In the genomic region with DNA sequence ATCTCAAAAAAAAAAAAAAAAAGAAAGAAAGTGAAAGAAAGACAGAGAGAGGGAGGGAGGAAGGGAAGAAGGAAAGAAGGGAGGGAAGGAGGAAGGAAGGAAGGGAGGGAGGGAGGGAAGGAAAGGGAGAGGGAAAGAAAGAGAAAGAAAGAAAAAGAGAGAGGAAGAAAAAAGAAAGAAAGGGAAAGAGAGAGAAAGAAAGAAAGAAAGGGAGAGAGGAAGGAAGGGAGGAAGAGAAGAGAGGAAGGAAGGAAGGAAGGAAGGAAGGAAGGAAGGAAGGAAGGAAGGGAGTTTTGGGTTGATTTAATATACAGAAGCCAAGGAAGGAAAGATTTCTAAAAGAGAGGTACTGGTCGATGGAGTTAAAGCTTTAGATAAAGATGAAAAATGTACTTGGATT, we compare ENCODE assay signal across 33 cellular contexts. TPM values are rescaled to one million over a fixed set of nuclear protein-coding genes. Genes with fewer than 3 reads are reported as not detected.
"Had no signal": no experiment of that assay in that cellular context is flagged by ENCODE, and none has a peak within 500 bp of the region (broad histone marks: within the 10 kb centered on the region; RNA-seq: fewer than 3 reads in every experiment).

No MANE protein-coding gene starts in this region.

- H3K36me3 Mint-ChIP-seq: brain had no signal

- H3K9me3 ChIP-seq: adrenal gland, ascending aorta, colonic mucosa, esophagus squamous epithelium, gastroesophageal sphincter had no signal

- H3K36me3 ChIP-seq: adrenal gland, ascending aorta, breast epithelium, cardiac muscle cell, colonic mucosa, esophagus squamous epithelium, gastroesophageal sphincter, WERI-Rb-1 had no signal

- H3K4me1 ChIP-seq: ascending aorta, breast epithelium, gastroesophageal sphincter had no signal

- H3K27me3 ChIP-seq: adrenal gland, ascending aorta, breast epithelium, colonic mucosa, esophagus squamous epithelium had no signal

- H3K4me3 ChIP-seq: adrenal gland, ascending aorta, breast epithelium, cardiac muscle cell, colonic mucosa, esophagus squamous epithelium, gastroesophageal sphincter had no signal

- ATAC-seq: activated CD4-positive, CD25-positive, alpha-beta regulatory T cell treated with anti-CD3 and anti-CD28 coated beads, Interleukin-2, amount 50 U/mL, for 24 hours; activated CD8-positive, alpha-beta T cell treated with anti-CD3 and anti-CD28 coated beads for 36 hours; activated naive CD8-positive, alpha-beta T cell treated with anti-CD3 and anti-CD28 coated beads, Interleukin-2, amount 50 U/mL, for 24 hours; activated T-cell treated with anti-CD3 and anti-CD28 coated beads, Interleukin-2, amount 50 U/mL, for 4 hours; gastroesophageal sphincter; T-helper 17 cell had no signal

- H3K9me3 Mint-ChIP-seq: activated naive CD4-positive, alpha-beta T cell treated with anti-CD3 and anti-CD28 coated beads, Interleukin-2, amount 50 U/mL, for 24 hours; activated T-cell treated with anti-CD3 and anti-CD28 coated beads, Interleukin-2, amount 50 U/mL, for 4 hours had no signal

- DNase-seq: activated B cell treated with CpG ODN at 0.5 μM for 24 hours; activated CD4-positive, alpha-beta T cell treated with anti-CD3 and anti-CD28 coated beads for 48 hours; activated CD4-positive, alpha-beta T cell treated with anti-CD3 and anti-CD28 coated beads, Interleukin-2, amount 50 U/mL, for 1 hour; activated CD4-positive, alpha-beta T cell treated with anti-CD3 and anti-CD28 coated beads, Interleukin-2, amount 50 U/mL, for 48 hours; activated CD8-positive, alpha-beta memory T cell treated with anti-CD3 and anti-CD28 coated beads for 24 hours; activated CD8-positive, alpha-beta T cell treated with anti-CD3 and anti-CD28 coated beads for 36 hours; activated effector memory CD4-positive, alpha-beta T cell treated with anti-CD3 and anti-CD28 coated beads, Interleukin-2, amount 50 U/mL, for 16 hours; activated naive CD4-positive, alpha-beta T cell treated with anti-CD3 and anti-CD28 coated beads for 36 hours; activated naive CD8-positive, alpha-beta T cell treated with anti-CD3 and anti-CD28 coated beads for 36 hours; activated naive CD8-positive, alpha-beta T cell treated with anti-CD3 and anti-CD28 coated beads, Interleukin-2, amount 50 U/mL, for 24 hours; activated T-cell treated with anti-CD3 and anti-CD28 coated beads, Interleukin-2, amount 50 U/mL, for 4 hours; adrenal gland; amygdala; central memory CD4-positive, alpha-beta T cell; cerebellar nuclear complex; colonic mucosa; effector CD8-positive, alpha-beta T cell; esophagus squamous epithelium; foreskin melanocyte; T-helper 1 cell; T-helper 17 cell; T1000 had no signal

- H3K27me3 Mint-ChIP-seq: activated B cell treated with CpG ODN at 0.5 μM for 24 hours; activated CD8-positive, alpha-beta T cell treated with anti-CD3 and anti-CD28 coated beads for 36 hours; activated naive CD4-positive, alpha-beta T cell treated with anti-CD3 and anti-CD28 coated beads, Interleukin-2, amount 50 U/mL, for 24 hours; activated naive CD8-positive, alpha-beta T cell treated with anti-CD3 and anti-CD28 coated beads for 36 hours; activated naive CD8-positive, alpha-beta T cell treated with anti-CD3 and anti-CD28 coated beads, Interleukin-2, amount 50 U/mL, for 24 hours; T-helper 17 cell had no signal

- H3K27ac Mint-ChIP-seq: activated B cell treated with CpG ODN at 0.5 μM for 24 hours; activated CD8-positive, alpha-beta T cell treated with anti-CD3 and anti-CD28 coated beads for 36 hours; activated naive CD4-positive, alpha-beta T cell treated with anti-CD3 and anti-CD28 coated beads for 36 hours; activated naive CD4-positive, alpha-beta T cell treated with anti-CD3 and anti-CD28 coated beads, Interleukin-2, amount 50 U/mL, for 24 hours; activated naive CD8-positive, alpha-beta T cell treated with anti-CD3 and anti-CD28 coated beads for 36 hours; activated naive CD8-positive, alpha-beta T cell treated with anti-CD3 and anti-CD28 coated beads, Interleukin-2, amount 50 U/mL, for 24 hours; activated T-helper 2 cell treated with anti-CD3 and anti-CD28 coated beads, Interferon-gamma antibody, Interleukin-2, Interleukin-4, amounts not matched to agents 10 μg/mL and 5 μg/mL and 100 μg/mL, durations not matched to agents 14 hours and 24 hours and 36 hours; brain; T-helper 17 cell; T-helper 2 cell treated with Interferon-gamma antibody and Interleukin-4, amounts not matched to agents 5 μg/mL and 100 μg/mL, for 36 hours had no signal

- H3K27ac ChIP-seq: adrenal gland, ascending aorta, breast epithelium, cardiac muscle cell, colonic mucosa, epithelial cell of prostate, esophagus squamous epithelium, gastroesophageal sphincter, WERI-Rb-1 had no signal

- H3K4me3 Mint-ChIP-seq: activated B cell treated with CpG ODN at 0.5 μM for 24 hours; activated CD8-positive, alpha-beta T cell treated with anti-CD3 and anti-CD28 coated beads for 36 hours; activated naive CD4-positive, alpha-beta T cell treated with anti-CD3 and anti-CD28 coated beads for 36 hours; activated naive CD4-positive, alpha-beta T cell treated with anti-CD3 and anti-CD28 coated beads, Interleukin-2, amount 50 U/mL, for 24 hours; activated naive CD8-positive, alpha-beta T cell treated with anti-CD3 and anti-CD28 coated beads for 36 hours; activated naive CD8-positive, alpha-beta T cell treated with anti-CD3 and anti-CD28 coated beads, Interleukin-2, amount 50 U/mL, for 24 hours; activated T-cell treated with anti-CD3 and anti-CD28 coated beads, Interleukin-2, amount 50 U/mL, for 4 hours; brain; T-helper 17 cell; T-helper 2 cell treated with Interferon-gamma antibody and Interleukin-4, amounts not matched to agents 5 μg/mL and 100 μg/mL, for 36 hours had no signal

RNA-seq across cellular contexts. Expression of a gene that starts 56.4 kb away (rescaled TPM):
- total RNA-seq: ascending aorta, cardiac muscle cell had no signal
